8 cellular contexts compared by ENCODE assay signal in the genomic region with DNA sequence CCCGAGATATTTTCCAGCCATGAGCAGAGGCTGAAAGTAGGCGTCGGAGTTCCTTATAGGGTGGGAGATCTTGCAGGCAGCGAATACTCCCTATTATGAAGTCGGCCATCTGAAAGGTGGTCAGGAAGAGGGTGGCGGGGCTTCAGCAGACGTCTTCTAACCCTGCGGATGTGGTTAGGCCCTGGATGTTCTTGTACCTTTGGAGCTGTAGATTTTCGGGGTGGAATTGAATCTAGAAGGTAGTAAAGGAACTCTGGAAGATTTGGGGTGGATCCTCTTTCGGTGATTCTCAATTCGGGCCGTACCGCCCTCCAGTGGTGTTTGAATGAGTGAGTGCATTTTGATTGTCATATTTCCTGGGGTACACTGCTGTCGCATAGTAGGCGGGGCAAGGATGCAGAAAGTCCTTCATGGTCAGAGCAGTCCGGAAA. TPM values are rescaled to one million over a fixed set of nuclear protein-coding genes. Genes with fewer than 3 reads are reported as not detected.
DNase-seq lines count a peak whose midpoint lies in the region; ATAC-seq and TF ChIP-seq lines count a peak whose summit lies in the region.

No MANE protein-coding gene starts in this region.

- no peak for TF ChIP-seq POLR2A in sigmoid colon (IDR thresholded peaks at IDR 0.05)

- 1% methylated on average over 16 of the region's 16 CpGs for WGBS in sigmoid colon, 2 donors

- peaks cover 0 to 21% (median 17%) of the 10 kb centered on the region in 4 donors for H3K4me1 ChIP-seq in sigmoid colon

- no peaks in the 10 kb centered on the region for H3K9me3 ChIP-seq in sigmoid colon

- H3K27me3 ChIP-seq in sigmoid colon = no peaks in the 10 kb centered on the region

- peak; percentile 80 for DNase-seq in NCI-H1105 treated with DMSO at 0.1 percent for 48 hours (lab: John Stamatoyannopoulos, UW)
- peak; percentile 54 for DNase-seq in T follicular helper cell (ENCODE audit: low read depth)
- peak; percentile 71 for DNase-seq in hepatic stellate cell (ENCODE audit: low spot score)
- DNase-seq in sigmoid colon = no peak
- no peak for DNase-seq in mesenteric fat pad (ENCODE audit: low spot score)

- TF ChIP-seq EP300 in sigmoid colon (IDR thresholded peaks at IDR 0.05) = no peak

- TF ChIP-seq CTCF in sigmoid colon (IDR thresholded peaks at IDR 0.05) = peak in 3 of 4 experiments; percentile 24 to 44 (median 34)

- ATAC-seq in GM18498 (IDR thresholded peaks at IDR 0.05; ENCODE audit: unreplicated experiment) (peak; percentile 65), HG02798 (IDR thresholded peaks at IDR 0.05; ENCODE audit: poor library complexity, unreplicated experiment) (peak; percentile 66)

- H3K27ac ChIP-seq in angular gyrus (ENCODE audit: low read depth, low read length) (peak overlapping the region; percentile 99), sigmoid colon (peak overlapping the region; percentile 86 to 92 (median 89))

- peak overlapping the region; percentile 55 to 72 (median 64) for H3K4me3 ChIP-seq in sigmoid colon

- no peaks in the 10 kb centered on the region for H3K36me3 ChIP-seq in sigmoid colon

- intact Hi-C loops in sigmoid colon (cut with DNase I) = loop anchor here (1.0 kb wide), 1 partner anchor 277 kb away; no protein-coding TSS in a partner anchor

RNA-seq across cellular contexts. Expression of a gene that starts 0.6 kb away (rescaled TPM):
- total RNA-seq in sigmoid colon (10 to 100 TPM; 19.9 to 37.5 (median 24.1) TPM), mesenteric fat pad (33.3 TPM)
- 10 to 100 TPM in 2 of 3 donors, 1 to 10 TPM in 1; 9.5 to 27.8 (median 15.6) TPM for polyA plus RNA-seq in sigmoid colon

RNA-seq across cellular contexts. Expression of a gene that starts 48.5 kb away (rescaled TPM):
- 10 to 100 TPM; 23.5 to 31.6 (median 27.2) TPM for total RNA-seq in sigmoid colon
- polyA plus RNA-seq in sigmoid colon = 1 to 10 TPM; 4.2 to 7.2 (median 5.1) TPM
- 25.0 TPM for total RNA-seq in mesenteric fat pad

Comparison
In these comparisons a context has a peak if more than half of its experiments do, and no peak if none do; other contexts are left out.
1. DNase-seq: peak in NCI-H1105 treated with DMSO at 0.1 percent for 48 hours (single experiment), T follicular helper cell (single experiment) and hepatic stellate cell (single experiment); none in sigmoid colon (single experiment) and mesenteric fat pad (single experiment).